ENCODE assay signal across 9 cellular contexts in the genomic region with DNA sequence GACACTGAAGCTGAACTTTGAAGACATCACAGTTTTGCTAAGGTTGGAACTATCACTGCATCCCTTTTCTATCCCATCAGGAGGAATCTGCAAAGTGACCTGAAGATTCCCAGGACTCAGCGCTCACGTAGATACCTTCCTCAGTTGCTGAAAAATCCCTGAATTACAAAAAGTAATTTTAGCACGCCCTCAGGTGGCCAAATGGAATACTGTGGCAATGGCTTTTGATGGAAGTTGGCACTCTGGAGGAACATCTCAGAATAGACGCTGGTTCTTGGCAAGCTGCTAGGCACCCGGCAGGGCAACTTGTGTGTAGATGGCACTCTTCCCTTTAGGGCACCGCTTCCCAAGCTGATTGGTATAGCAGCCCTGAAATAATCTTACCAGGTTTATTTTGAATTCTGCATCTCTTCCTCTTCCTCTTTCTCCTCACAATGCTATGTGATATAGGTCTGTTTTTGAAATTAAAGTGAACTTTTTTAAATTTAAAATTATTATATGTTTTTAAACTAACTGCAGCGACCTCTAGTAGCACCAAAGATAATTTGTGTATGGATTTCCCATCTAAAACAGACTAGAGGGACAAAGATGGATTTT. TPM values are rescaled to one million over a fixed set of nuclear protein-coding genes. Genes with fewer than 3 reads are reported as not detected.
DNase-seq lines count a peak whose midpoint lies in the region; ATAC-seq and TF ChIP-seq lines count a peak whose summit lies in the region.
"Had no signal": no experiment of that assay in that cellular context is flagged by ENCODE, and none has a peak within 500 bp of the region (broad histone marks: within the 10 kb centered on the region; RNA-seq: fewer than 3 reads in every experiment).

No MANE protein-coding gene starts in this region.

- intact Hi-C loops in heart right ventricle (cut with DNase I) = loop anchor here in 5 of 10 donors (2.0 to 10.0 kb wide), 3 partner anchors 74 to 76 kb away; no protein-coding TSS in a partner anchor

- no peaks in the 10 kb centered on the region for H3K9me3 Mint-ChIP-seq in activated naive CD4-positive, alpha-beta T cell treated with anti-CD3 and anti-CD28 coated beads, Interleukin-2, amount 50 U/mL, for 24 hours

- H3K36me3 Mint-ChIP-seq in activated naive CD4-positive, alpha-beta T cell treated with anti-CD3 and anti-CD28 coated beads, Interleukin-2, amount 50 U/mL, for 24 hours = no peaks in the 10 kb centered on the region

- H3K4me1 Mint-ChIP-seq in activated naive CD4-positive, alpha-beta T cell treated with anti-CD3 and anti-CD28 coated beads, Interleukin-2, amount 50 U/mL, for 24 hours = no peaks in the 10 kb centered on the region

- no peaks in the 10 kb centered on the region for H3K9me3 ChIP-seq in heart right ventricle
- H3K9me3 ChIP-seq: neutrophil had no signal

- H3K27me3 Mint-ChIP-seq in activated naive CD4-positive, alpha-beta T cell treated with anti-CD3 and anti-CD28 coated beads, Interleukin-2, amount 50 U/mL, for 24 hours = peaks cover 5% of the 10 kb centered on the region

- in situ Hi-C loops in ACHN (cut with HindIII; ENCODE audit: low pct_ligation_motif_present, low pct_unique_long_range_greater_than_20kb, low sequenced_read_pairs) = no loop called here

- ATAC-seq in heart right ventricle = peak in 6 of 8 donors; percentile 46 to 89 (median 74)
- no peak for ATAC-seq in GM19452 (IDR thresholded peaks at IDR 0.05; ENCODE audit: unreplicated experiment)
- no peak for ATAC-seq in HG03108 (IDR thresholded peaks at IDR 0.05; ENCODE audit: unreplicated experiment)

- 0 to 1% methylated on average over 7 of the region's 7 CpGs for WGBS in heart right ventricle, 2 donors

- H3K27me3 ChIP-seq in GM06990 (replicated peaks; ENCODE audit: control insufficient read depth, insufficient read depth, low read length) (no peaks in the 10 kb centered on the region), heart right ventricle (peaks cover 0 to 75% (median 0%) of the 10 kb centered on the region in 7 donors)

- DNase-seq in ACHN (peak; percentile 52), GM06990 (ENCODE audit: extremely low read depth, insufficient read length) (no peak), NCI-H2081 (lab: John Stamatoyannopoulos, UW) (peak; percentile 67 to 76), heart right ventricle (peak; percentile 23 to 39), retina (peak; percentile 53)

- TF ChIP-seq CTCF in GM06990 (IDR thresholded peaks at IDR 0.05; ENCODE audit: insufficient read depth, low read length, poor library complexity, severe bottlenecking) (peak; percentile 65), heart right ventricle (IDR thresholded peaks at IDR 0.05) (peak; percentile 6 to 69 (median 57))

- H3K27ac ChIP-seq in heart right ventricle = no peak overlapping the region
- H3K27ac ChIP-seq: neutrophil had no signal

- no peaks in the 10 kb centered on the region for H3K36me3 ChIP-seq in GM06990 (ENCODE audit: control insufficient read depth, insufficient read depth, low read length)
- no peaks in the 10 kb centered on the region for H3K36me3 ChIP-seq in heart right ventricle
- H3K36me3 ChIP-seq: neutrophil had no signal

- no peak overlapping the region for H3K27ac Mint-ChIP-seq in activated naive CD4-positive, alpha-beta T cell treated with anti-CD3 and anti-CD28 coated beads, Interleukin-2, amount 50 U/mL, for 24 hours

- H3K4me3 Mint-ChIP-seq in activated naive CD4-positive, alpha-beta T cell treated with anti-CD3 and anti-CD28 coated beads, Interleukin-2, amount 50 U/mL, for 24 hours = peak overlapping the region; percentile 3

- H3K4me1 ChIP-seq in heart right ventricle = peaks cover 0 to 5% (median 0%) of the 10 kb centered on the region in 9 donors

- H3K4me3 ChIP-seq in GM06990 (replicated peaks; ENCODE audit: low read depth, low read length) = no peak overlapping the region
- peak overlapping the region in 7 of 10 donors; percentile 10 to 39 (median 27) for H3K4me3 ChIP-seq in heart right ventricle

RNA-seq across cellular contexts. Expression of gene ESX1, which starts 16.3 kb away (rescaled TPM):
- total RNA-seq in heart right ventricle = not detected
- not detected for polyA plus RNA-seq in heart right ventricle

Comparison
In these comparisons a context has a peak if more than half of its experiments do, and no peak if none do; other contexts are left out.
1. ATAC-seq: peak in heart right ventricle (6 of 8); none in GM19452 (single experiment) and HG03108 (single experiment).